In the genomic region with DNA sequence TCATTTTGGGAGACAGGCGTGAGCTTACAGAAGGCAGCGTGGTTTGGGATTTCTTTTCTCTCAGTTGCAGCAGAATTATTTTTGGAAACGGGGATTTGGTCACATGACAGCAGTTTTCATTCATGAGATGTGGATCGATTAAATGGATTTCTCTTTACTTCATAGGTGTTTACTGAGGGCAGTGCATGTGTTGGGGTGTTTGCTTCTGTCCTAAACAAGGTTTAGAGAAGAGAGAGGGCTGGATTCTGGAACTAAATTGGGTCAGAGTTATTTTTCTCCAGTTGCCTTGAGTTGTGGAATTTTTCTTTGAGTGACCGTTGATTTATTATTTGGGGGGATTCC, we compare ENCODE assay signal across 9 cellular contexts. TPM values are rescaled to one million over a fixed set of nuclear protein-coding genes. Genes with fewer than 3 reads are reported as not detected.
DNase-seq lines count a peak whose midpoint lies in the region; ATAC-seq, FAIRE-seq and TF ChIP-seq lines count a peak whose summit lies in the region.
"Had no signal": no experiment of that assay in that cellular context is flagged by ENCODE, and none has a peak within 500 bp of the region (broad histone marks: within the 10 kb centered on the region; RNA-seq: fewer than 3 reads in every experiment).

No MANE protein-coding gene starts in this region.

- no peaks in the 10 kb centered on the region for H3K23me2 ChIP-seq in H9 (ENCODE audit: insufficient read length, low read depth, low read length, poor library complexity, severe bottlenecking)

- H3K36me3 ChIP-seq in keratinocyte (ENCODE audit: control insufficient read depth in 2 of 2, extremely low read depth in 1 of 2, insufficient read depth in 2 of 2, low read length in 2 of 2) = no peaks in the 10 kb centered on the region

- no peak overlapping the region for H3K9ac ChIP-seq in H9 (ENCODE audit: extremely low read depth, insufficient read length, low read length)
- H3K9ac ChIP-seq in keratinocyte (ENCODE audit: control insufficient read depth, extremely low read depth, insufficient read depth, low read length) = no peak overlapping the region

- no peak overlapping the region for H2BK12ac ChIP-seq in H9 (ENCODE audit: insufficient read length, low read depth, low read length)

- POLR2A ChIA-PET in T-cell (lab: Charles Lee) = no interaction called here

- no peak overlapping the region for H2BK20ac ChIP-seq in H9 (ENCODE audit: low read depth, low read length, poor library complexity, severe bottlenecking)

- H3K4me2 ChIP-seq in H9 (ENCODE audit: insufficient read depth, insufficient read length, low read length) = no peak overlapping the region
- H3K4me2 ChIP-seq in keratinocyte (ENCODE audit: control insufficient read depth, extremely low read depth, insufficient read depth, low read depth, low read length) = peak overlapping the region; percentile 72

- H3K4me1 Mint-ChIP-seq in H9 = peaks cover 21 to 25% of the 10 kb centered on the region in 2 experiments
- peaks cover 71% of the 10 kb centered on the region for H3K4me1 Mint-ChIP-seq in stimulated activated memory B cell treated with anti-CD40 and anti-IgM and Interleukin-4, amounts not matched to agents 10 μg/mL and 1 μg/mL and 100 μg/mL, for 72 hours
- peaks cover 32 to 34% (median 34%) of the 10 kb centered on the region in 3 donors for H3K4me1 Mint-ChIP-seq in T-cell

- no peak overlapping the region for H4K8ac ChIP-seq in H9 (replicated peaks; ENCODE audit: insufficient read length, low read depth, low read length)

- no peak overlapping the region for H3K14ac ChIP-seq in H9 (ENCODE audit: insufficient read depth, low read length)

- H3K4me1 ChIP-seq in H9 (ENCODE audit: insufficient read depth, low read length) (no peaks in the 10 kb centered on the region; the same call in 1 of the 2 replicates), keratinocyte (ENCODE audit: control insufficient read depth, extremely low read depth, insufficient read depth, low read length) (peaks cover 40% of the 10 kb centered on the region)

- H3K79me1 ChIP-seq in H9 (ENCODE audit: insufficient read depth, low read depth, low read length, poor library complexity, severe bottlenecking) = no peaks in the 10 kb centered on the region

- H2BK5ac ChIP-seq in H9 (ENCODE audit: insufficient read length, low read length) = no peak overlapping the region

- H3K56ac ChIP-seq in H9 (ENCODE audit: insufficient read length, low read depth, low read length) = no peak overlapping the region

- ATAC-seq in stimulated activated memory B cell treated with anti-CD40 and anti-IgM and Interleukin-4, amounts not matched to agents 10 μg/mL and 1 μg/mL and 100 μg/mL, for 72 hours = no peak
- ATAC-seq in T-cell (replicated peaks in 1 of 4) = no peak

- no peak for DNase-seq in H9
- DNase-seq in keratinocyte (ENCODE audit: low read depth, low spot score) = no peak
- DNase-seq in stimulated activated CD4-positive, alpha-beta T cell treated with anti-CD3 and anti-CD28 coated beads, Interleukin-15, amount 100 ng/mL, for 24 hours = no peak
- no peak for DNase-seq in H54 (ENCODE audit: insufficient read length, low spot score)
- no peak for DNase-seq in T-cell
- DNase-seq in SW480 (ENCODE audit: low spot score) = no peak

- H4K5ac ChIP-seq in H9 (ENCODE audit: insufficient read length, low read depth, low read length) = no peak overlapping the region

- CTCF ChIA-PET in T-cell (lab: Charles Lee) = no interaction called here

- no CpG with 5 or more reads among the region's 5 CpGs for WGBS in H9 (ENCODE audit: extremely low coverage, insufficient read length, low lambda C conversion rate)

- H3K9me3 ChIP-seq in H9 (ENCODE audit: control insufficient read depth, low read depth, low read length) (no peaks in the 10 kb centered on the region), keratinocyte (ENCODE audit: control insufficient read depth, low read depth, low read length) (no peaks in the 10 kb centered on the region)

- peaks cover 0 to 8% (median 1%) of the 10 kb centered on the region in 3 experiments; a peak in 4 of 7 replicates for H3K36me3 Mint-ChIP-seq in H9 (ENCODE audit: insufficient read depth in 1 of 3, low read depth in 3 of 3)
- H3K36me3 Mint-ChIP-seq in stimulated activated memory B cell treated with anti-CD40 and anti-IgM and Interleukin-4, amounts not matched to agents 10 μg/mL and 1 μg/mL and 100 μg/mL, for 72 hours = no peaks in the 10 kb centered on the region
- peaks cover 4% of the 10 kb centered on the region for H3K36me3 Mint-ChIP-seq in T-cell

- H3K4me3 ChIP-seq in WI38 (ENCODE audit: low read depth, low read length) (peak overlapping the region; percentile 48), keratinocyte (ENCODE audit: control insufficient read depth in 2 of 3, extremely low read depth in 1 of 3, insufficient read depth in 2 of 3, low read depth in 1 of 3, low read length in 3 of 3) (peak overlapping the region in 1 of 3 experiments; percentile 5)

- no peak for TF ChIP-seq POLR2A in H54 (IDR thresholded peaks at IDR 0.05; ENCODE audit: low read depth, low read length)

- no peaks in the 10 kb centered on the region for H3K79me2 ChIP-seq in H9 (ENCODE audit: insufficient read depth, low read length)
- peaks cover 58% of the 10 kb centered on the region for H3K79me2 ChIP-seq in keratinocyte (ENCODE audit: control insufficient read depth, insufficient read depth, low read length)

- H3K4me3 Mint-ChIP-seq in H9 (no peak overlapping the region), T-cell (peak overlapping the region in 1 of 3 donors; percentile 39)
- peak overlapping the region; percentile 57 for H3K4me3 Mint-ChIP-seq in stimulated activated memory B cell treated with anti-CD40 and anti-IgM and Interleukin-4, amounts not matched to agents 10 μg/mL and 1 μg/mL and 100 μg/mL, for 72 hours

- no peak overlapping the region for H3K4ac ChIP-seq in H9 (ENCODE audit: low read depth, low read length)

- FAIRE-seq in keratinocyte (lab: Jason Lieb, UNC) (no peak), H54 (lab: Jason Lieb, UNC) (no peak)
- FAIRE-seq: bronchial epithelial cell had no signal

- H2BK15ac ChIP-seq in H9 (ENCODE audit: low read depth, low read length) = no peak overlapping the region

- no peak overlapping the region for H2AFZ ChIP-seq in H9 (ENCODE audit: low read length)
- no peak overlapping the region for H2AFZ ChIP-seq in keratinocyte (ENCODE audit: control insufficient read depth, low read length)

- TF ChIP-seq CTCF in H9 (conservative IDR thresholded peaks at IDR 0.05) (no peak), WI38 (IDR thresholded peaks at IDR 0.05; ENCODE audit: low read depth, low read length) (no peak), keratinocyte (optimal IDR thresholded peaks at IDR 0.05 in 1 of 3, IDR thresholded peaks at IDR 0.05 in 1 of 3, conservative IDR thresholded peaks at IDR 0.05 in 1 of 3; ENCODE audit: extremely low read depth in 1 of 3, insufficient read depth in 2 of 3, low read length in 3 of 3) (no peak)

- no peak overlapping the region for H4K91ac ChIP-seq in H9 (ENCODE audit: insufficient read length, low read depth, low read length)

- H3K18ac ChIP-seq in H9 (ENCODE audit: insufficient read length, low read depth, low read length) = no peak overlapping the region

- no peak overlapping the region for H2AK5ac ChIP-seq in H9 (ENCODE audit: insufficient read length, low read length)

- H3K27me3 Mint-ChIP-seq in H9 (ENCODE audit: low read depth) = no peaks in the 10 kb centered on the region
- no peaks in the 10 kb centered on the region for H3K27me3 Mint-ChIP-seq in stimulated activated memory B cell treated with anti-CD40 and anti-IgM and Interleukin-4, amounts not matched to agents 10 μg/mL and 1 μg/mL and 100 μg/mL, for 72 hours
- H3K27me3 Mint-ChIP-seq in T-cell = no peaks in the 10 kb centered on the region

- no peak overlapping the region for H3T11ph ChIP-seq in H9 (ENCODE audit: low read length)

- H3K27ac Mint-ChIP-seq in H9 (peak overlapping the region; percentile 13 to 73 (median 33); a peak in 5 of 7 replicates), T-cell (no peak overlapping the region)
- peak overlapping the region; percentile 81 for H3K27ac Mint-ChIP-seq in stimulated activated memory B cell treated with anti-CD40 and anti-IgM and Interleukin-4, amounts not matched to agents 10 μg/mL and 1 μg/mL and 100 μg/mL, for 72 hours

- H3K27ac ChIP-seq in H9 (ENCODE audit: insufficient read length, low read depth, low read length) = no peak overlapping the region
- peak overlapping the region; percentile 37 for H3K27ac ChIP-seq in keratinocyte (ENCODE audit: control insufficient read depth, insufficient read depth, low read length)

- H3K23ac ChIP-seq in H9 (ENCODE audit: insufficient read length, low read depth, low read length) = no peak overlapping the region

- dilution Hi-C loops in keratinocyte (cut with MboI; ENCODE audit: extremely low pct_ligation_motif_present, low sequenced_read_pairs) = no loop called here

- H4K20me1 ChIP-seq in H9 (ENCODE audit: control insufficient read depth, insufficient read depth, insufficient read length) (no peaks in the 10 kb centered on the region), keratinocyte (ENCODE audit: control insufficient read depth, extremely low read depth, insufficient read depth, low read length) (no peaks in the 10 kb centered on the region)

- H3K27me3 ChIP-seq in H9 (ENCODE audit: insufficient read depth, low read length) (no peaks in the 10 kb centered on the region), keratinocyte (ENCODE audit: control insufficient read depth, extremely low read depth, insufficient read depth, low read length) (no peaks in the 10 kb centered on the region)

- no peak overlapping the region for H2BK120ac ChIP-seq in H9 (ENCODE audit: low read depth, low read length, poor library complexity, severe bottlenecking)

- peaks cover 6 to 11% of the 10 kb centered on the region in 2 experiments; a peak in 3 of 5 replicates for H3K9me3 Mint-ChIP-seq in H9
- H3K9me3 Mint-ChIP-seq in stimulated activated memory B cell treated with anti-CD40 and anti-IgM and Interleukin-4, amounts not matched to agents 10 μg/mL and 1 μg/mL and 100 μg/mL, for 72 hours = no peaks in the 10 kb centered on the region
- peaks cover 0 to 4% (median 0%) of the 10 kb centered on the region in 3 donors for H3K9me3 Mint-ChIP-seq in T-cell

- H3K9me1 ChIP-seq in keratinocyte (ENCODE audit: control insufficient read depth, extremely low read depth, insufficient read depth, low read length) = peaks cover 2% of the 10 kb centered on the region

RNA-seq across cellular contexts. Expression of a gene that starts 18.6 kb away (rescaled TPM):
- total RNA-seq in H9 (2021) (30.6 and 34.2 TPM in 2 replicates), T-cell (10 to 100 TPM; 18.5 to 22.4 (median 20.4) TPM)
- polyA plus RNA-seq in keratinocyte = 58.2 to 63.7 TPM (median 62.8 TPM) in 3 replicates
- polyA plus RNA-seq in keratinocyte (2011; ENCODE audit: low read depth) = 29.8 TPM
- 48.0 and 49.5 TPM in 2 replicates for polyA plus RNA-seq in keratinocyte (2011; cell fraction: cytosol; rRNA removed)
- polyA plus RNA-seq in keratinocyte (2011; cell fraction: nucleus; rRNA removed) = 132 and 142 TPM in 2 replicates
- 29.8 and 46.9 TPM in 2 replicates for polyA plus RNA-seq in keratinocyte (2012; ENCODE audit: low replicate concordance)
- 82.0 to 97.3 TPM (median 91.8 TPM) in 3 replicates for polyA minus RNA-seq in keratinocyte
- 84.2 TPM for polyA minus RNA-seq in keratinocyte (2011; cell fraction: cytosol; rRNA and poly(A)+ RNA removed)
- polyA minus RNA-seq in keratinocyte (2011; cell fraction: nucleus; rRNA and poly(A)+ RNA removed) = 83.0 and 146 TPM in 2 replicates

Comparison
In these comparisons a context has a peak if more than half of its experiments do, and no peak if none do; other contexts are left out.
1. H3K27ac Mint-ChIP-seq: peak in H9 (3 of 3) and stimulated activated memory B cell treated with anti-CD40 and anti-IgM and Interleukin-4, amounts not matched to agents 10 μg/mL and 1 μg/mL and 100 μg/mL, for 72 hours (single experiment); none in T-cell (0 of 2).